In genomic region chr6:30725713-30726505, GRCh38 we compare ENCODE assay signal across 8 cellular contexts. TPM values are rescaled to one million over a fixed set of nuclear protein-coding genes. Genes with fewer than 3 reads are reported as not detected.
DNase-seq lines count a peak whose midpoint lies in the region; ATAC-seq and TF ChIP-seq lines count a peak whose summit lies in the region.

No MANE protein-coding gene starts in this region.

- no peaks in the 10 kb centered on the region for H3K27me3 ChIP-seq in AG04450 (ENCODE audit: control insufficient read depth, insufficient read depth, low read length)

- peak; percentile 23 for TF ChIP-seq POLR2A in GM10847 (IDR thresholded peaks at IDR 0.05; ENCODE audit: extremely low read depth, insufficient read length)

- peak; percentile 19 for ATAC-seq in SK-N-SH treated with all-trans-retinoic acid at 6 μM for 48 hours

- POLR2A ChIA-PET in AG04450 (lab: Yijun Ruan, JAX): interaction anchor here (0.6 to 1.5 kb wide), 9 partner anchors 14 to 92 kb away, joined by 3 to 11 read pairs (median 4); partner anchors contain the start of gene FLOT1

- no peaks in the 10 kb centered on the region for H3K9me3 ChIP-seq in AG04450 (ENCODE audit: control insufficient read depth, insufficient read depth, low read length)

- H3K4me3 ChIP-seq in AG04450 (ENCODE audit: low read depth, low read length): no peak overlapping the region
- H3K4me3 ChIP-seq in fibroblast of mammary gland (ENCODE audit: control insufficient read depth, low read depth, low read length): no peak overlapping the region

- DNase-seq in AG04450 (ENCODE audit: low read depth, low spot score) (no peak), fibroblast of mammary gland (ENCODE audit: low read depth) (peak; percentile 69), dedifferentiated amniotic fluid mesenchymal stem cell (ENCODE audit: extremely low spot score) (no peak), CD1c-positive myeloid dendritic cell (ENCODE audit: extremely low spot score) (no peak), GDM1 (lab: John Stamatoyannopoulos, UW) (no peak), Ammon's horn (ENCODE audit: low spot score) (no peak)

- H3K27ac ChIP-seq in AG04450 (ENCODE audit: low read depth, low read length): peak overlapping the region; percentile 75

- no peak for TF ChIP-seq CTCF in AG04450 (IDR thresholded peaks at IDR 0.05; ENCODE audit: low read depth, low read length)
- no peak for TF ChIP-seq CTCF in fibroblast of mammary gland (conservative IDR thresholded peaks at IDR 0.05; ENCODE audit: control insufficient read depth, insufficient read depth, low read depth, low read length)

- CTCF ChIA-PET in AG04450 (lab: Charles Lee): interaction anchor here (1.3 to 2.4 kb wide), 2 partner anchors 53 to 361 kb away, joined by 3 to 7 read pairs; partner anchors contain the start of gene DHX16

TF ChIP-seq in SK-N-SH treated with all-trans-retinoic acid at 6 μM for 48 hours, 23 proteins besides CTCF, POLR2A, EP300 and RAD21:
- no peak for TF ChIP-seq ZFP3 (CRISPR knock-in tag; IDR thresholded peaks at IDR 0.05)
- no peak for TF ChIP-seq ISL1 (CRISPR knock-in tag; IDR thresholded peaks at IDR 0.05)
- TF ChIP-seq ZNF8 (CRISPR knock-in tag; IDR thresholded peaks at IDR 0.05): peak; percentile 20; the same call in 1 of the 2 replicates
- TF ChIP-seq ZC3H10 (CRISPR knock-in tag; IDR thresholded peaks at IDR 0.05): peak; percentile 54; the same call in 1 of the 2 replicates
- TF ChIP-seq RARB (CRISPR knock-in tag; IDR thresholded peaks at IDR 0.05): no peak; the same call in 1 of the 2 replicates
- TF ChIP-seq ESRRG (CRISPR knock-in tag; IDR thresholded peaks at IDR 0.05): peak; percentile 26; the same call in 1 of the 2 replicates
- TF ChIP-seq PATZ1 (CRISPR knock-in tag; IDR thresholded peaks at IDR 0.05; ENCODE audit: borderline replicate concordance): peak; percentile 77; the same call in 1 of the 2 replicates
- TF ChIP-seq ZNF70 (CRISPR knock-in tag; IDR thresholded peaks at IDR 0.05): 0 out of 2 replicates have a peak, but pooled peaks have one; percentile 19
- peak; percentile 85 for TF ChIP-seq GLIS3 (CRISPR knock-in tag; IDR thresholded peaks at IDR 0.05)
- no peak for TF ChIP-seq ARNTL (CRISPR knock-in tag; IDR thresholded peaks at IDR 0.05; ENCODE audit: borderline replicate concordance, low read depth)
- TF ChIP-seq CSDC2 (CRISPR knock-in tag; IDR thresholded peaks at IDR 0.05): 0 out of 2 replicates have a peak, but pooled peaks have one; percentile 17
- TF ChIP-seq CREB5 (CRISPR knock-in tag; IDR thresholded peaks at IDR 0.05; ENCODE audit: low read depth): peak; percentile 76
- TF ChIP-seq CSRNP3 (CRISPR knock-in tag; IDR thresholded peaks at IDR 0.05): peak; percentile 81
TF ChIP-seq in SK-N-SH treated with all-trans-retinoic acid at 6 μM for 48 hours: peak in this region for 9.

RNA-seq across cellular contexts. Expression of gene TUBB, which starts 5.8 kb away (rescaled TPM):
- polyA plus RNA-seq in AG04450 (2011; rRNA removed): 1,457 and 1,715 TPM in 2 replicates
- polyA minus RNA-seq in AG04450 (2011; rRNA and poly(A)+ RNA removed): 1,694 and 2,026 TPM in 2 replicates

RNA-seq across cellular contexts. Expression of gene MDC1, which starts 8.8 kb away (rescaled TPM):
- 4.1 and 6.8 TPM in 2 replicates for polyA plus RNA-seq in AG04450 (2011; rRNA removed)
- polyA minus RNA-seq in AG04450 (2011; rRNA and poly(A)+ RNA removed): 9.0 and 9.5 TPM in 2 replicates

RNA-seq across cellular contexts. Expression of gene FLOT1, which starts 16.6 kb away (rescaled TPM):
- 155 and 156 TPM in 2 replicates for polyA plus RNA-seq in AG04450 (2011; rRNA removed)
- polyA minus RNA-seq in AG04450 (2011; rRNA and poly(A)+ RNA removed): 96.0 and 99.8 TPM in 2 replicates

RNA-seq across cellular contexts. Expression of gene IER3, which starts 18.4 kb away (rescaled TPM):
- polyA plus RNA-seq in AG04450 (2011; rRNA removed): 85.2 and 98.7 TPM in 2 replicates
- 59.6 and 80.4 TPM in 2 replicates for polyA minus RNA-seq in AG04450 (2011; rRNA and poly(A)+ RNA removed)

RNA-seq across cellular contexts. Expression of gene NRM, which starts 35.1 kb away (rescaled TPM):
- polyA plus RNA-seq in AG04450 (2011; rRNA removed): 14.6 and 17.4 TPM in 2 replicates
- polyA minus RNA-seq in AG04450 (2011; rRNA and poly(A)+ RNA removed): 11.0 and 15.0 TPM in 2 replicates
